14 cellular contexts compared by ENCODE assay signal in genomic region chr17:50240876-50241275, GRCh38. TPM values are rescaled to one million over a fixed set of nuclear protein-coding genes. Genes with fewer than 3 reads are reported as not detected.
"Had no signal": no experiment of that assay in that cellular context is flagged by ENCODE, and none has a peak within 500 bp of the region (broad histone marks: within the 10 kb centered on the region; RNA-seq: fewer than 3 reads in every experiment).

No MANE protein-coding gene starts in this region.

- H3K4me1 ChIP-seq: transverse colon had no signal

- H3K4me2 ChIP-seq: hepatocyte, smooth muscle cell had no signal

- H3K4me3 ChIP-seq: esophagus squamous epithelium, hepatocyte, smooth muscle cell, transverse colon had no signal

- H3K27me3 ChIP-seq: hepatocyte had no signal

- H3K27ac ChIP-seq: esophagus squamous epithelium, hepatocyte had no signal

- H2AFZ ChIP-seq: hepatocyte had no signal

- H3K9me3 ChIP-seq: esophagus squamous epithelium, transverse colon had no signal

- H3K36me3 ChIP-seq: esophagus squamous epithelium, transverse colon had no signal

- DNase-seq: activated CD4-positive, alpha-beta T cell treated with anti-CD3 and anti-CD28 coated beads, Interleukin-2, amount 10 ng/mL, durations not matched to agents 7 days and 5 days; activated CD4-positive, CD25-positive, alpha-beta regulatory T cell; amniotic stem cell; esophagus squamous epithelium; kidney glomerular epithelial cell; posterior cingulate gyrus; T-helper 2 cell; transverse colon had no signal

- ATAC-seq: stimulated activated memory B cell treated with anti-CD40 and anti-IgM and Interleukin-4, amounts not matched to agents 10 μg/mL and 1 μg/mL and 100 μg/mL, for 72 hours had no signal

RNA-seq across cellular contexts. Expression of gene TMEM92, which starts 33.4 kb away (rescaled TPM):
- total RNA-seq: activated CD4-positive, alpha-beta T cell treated with anti-CD3 and anti-CD28 coated beads, Interleukin-2, amount 10 ng/mL, durations not matched to agents 7 days and 5 days; activated CD8-positive, alpha-beta memory T cell treated with anti-CD3 and anti-CD28 coated beads for 36 hours; mesenteric fat pad; subcutaneous adipose tissue had no signal
